21 cellular contexts compared by ENCODE assay signal in the genomic region with DNA sequence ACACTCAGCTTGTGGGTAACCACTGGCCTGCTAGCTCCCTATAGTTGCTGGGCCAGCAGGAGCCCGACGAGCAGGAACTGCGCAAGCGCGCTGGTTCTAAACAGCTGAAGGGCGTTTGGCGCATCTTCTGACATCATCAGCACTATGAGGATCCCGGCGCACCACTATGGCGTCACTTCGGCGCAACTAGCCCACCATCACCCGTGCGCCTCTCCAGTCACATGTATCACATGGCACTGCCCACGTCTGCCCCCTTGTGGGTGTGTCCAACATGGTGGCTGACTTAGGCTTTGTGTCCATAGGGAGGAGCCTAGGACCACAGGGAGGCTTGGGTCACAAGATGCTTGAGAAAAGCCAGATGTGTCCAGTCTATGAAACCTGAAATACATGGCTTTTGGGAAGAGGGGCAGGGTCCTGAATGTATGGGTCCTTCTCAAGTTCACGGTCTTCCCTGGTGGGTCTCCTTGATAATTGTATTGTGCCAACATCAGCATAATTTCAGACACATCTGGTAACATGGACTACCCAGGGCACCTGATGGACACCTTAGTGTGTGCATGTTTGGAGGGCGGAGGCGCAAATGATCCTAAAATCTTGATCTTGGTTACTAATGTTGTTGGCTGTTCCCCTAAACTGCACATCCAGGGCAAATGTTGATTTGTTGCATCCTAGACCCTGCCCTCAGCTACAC. TPM values are rescaled to one million over a fixed set of nuclear protein-coding genes. Genes with fewer than 3 reads are reported as not detected.
A peak's percentile ranks its signal among the peaks of the same experiment; 100 is the strongest.
DNase-seq lines count a peak whose midpoint lies in the region; ATAC-seq and TF ChIP-seq lines count a peak whose summit lies in the region.
"Had no signal": no experiment of that assay in that cellular context is flagged by ENCODE, and none has a peak within 500 bp of the region (broad histone marks: within the 10 kb centered on the region; RNA-seq: fewer than 3 reads in every experiment).

No MANE protein-coding gene starts in this region.

- CTCF ChIA-PET in IMR-90 (lab: Yijun Ruan, JAX) = no interaction called here

- H4K91ac ChIP-seq in IMR-90 (ENCODE audit: insufficient read depth, low read depth, low read length) = no peak overlapping the region

- H3K27me3 ChIP-seq in IMR-90 (ENCODE audit: control insufficient read depth, insufficient read depth, low read length) = no peaks in the 10 kb centered on the region
- H3K27me3 ChIP-seq: SJSA1, vagina had no signal

- H4K8ac ChIP-seq in IMR-90 (ENCODE audit: low read depth in 2 of 2, low read length in 2 of 2) = no peak overlapping the region

- no peak overlapping the region for H3K14ac ChIP-seq in IMR-90 (replicated peaks; ENCODE audit: low read depth, low read length)

- no peak overlapping the region for H2BK20ac ChIP-seq in IMR-90 (ENCODE audit: low read depth, low read length)

- intact Hi-C loops in IMR-90 (cut with micrococcal nuclease) = no loop called here

- H2AK9ac ChIP-seq in IMR-90 (replicated peaks; ENCODE audit: low read depth, low read length, poor library complexity) = no peak overlapping the region

- no peak overlapping the region for H2AK5ac ChIP-seq in IMR-90 (ENCODE audit: low read depth, low read length)

- POLR2A ChIA-PET in IMR-90 (lab: Charles Lee; ENCODE audit: unreplicated experiment) = no interaction called here

- H2BK120ac ChIP-seq in IMR-90 (ENCODE audit: low read depth, low read length) = no peak overlapping the region

- peak; percentile 53 for DNase-seq in COLO668 (lab: John Stamatoyannopoulos, UW; ENCODE audit: unreplicated experiment)
- no peak for DNase-seq in IMR-90
- no peak for DNase-seq in NCI-H510A treated with DMSO at 0.1 percent for 48 hours (lab: John Stamatoyannopoulos, UW)
- DNase-seq: activated naive CD4-positive, alpha-beta T cell treated with anti-CD3 and anti-CD28 coated beads, Interleukin-2, amount 10 ng/mL, durations not matched to agents 7 days and 5 days; gastrocnemius medialis; GF-D8; mesenchymal stem cell; NCI-H1436; stimulated activated CD4-positive, alpha-beta T cell treated with anti-CD3 and anti-CD28 coated beads, Interleukin-4, amount 100 ng/mL, for 1 hour had no signal

- no peaks in the 10 kb centered on the region for H4K20me1 ChIP-seq in IMR-90 (ENCODE audit: insufficient read depth, low read length)

- 95% methylated on average over 13 of the region's 18 CpGs; no CpG with 5 or more reads in 1 of the 2 experiments for WGBS in IMR-90 (ENCODE audit: extremely low coverage in 2 of 2, insufficient read length in 1 of 2), 2 experiments

- H3K79me1 ChIP-seq in IMR-90 (ENCODE audit: low read depth in 1 of 2, low read length in 2 of 2) = no peaks in the 10 kb centered on the region

- no peak for TF ChIP-seq POLR2A in IMR-90 (IDR thresholded peaks at IDR 0.05; ENCODE audit: low read depth, low read length)

- H2BK5ac ChIP-seq in IMR-90 (ENCODE audit: low read depth, low read length, poor library complexity, severe bottlenecking) = no peak overlapping the region

- in situ Hi-C loops in IMR-90 (cut with MboI; ENCODE audit: low sequenced_read_pairs) = no loop called here

- ATAC-seq in IMR-90 (ENCODE audit: low read depth) = no peak
- no peak for ATAC-seq in GM21529 (IDR thresholded peaks at IDR 0.05; ENCODE audit: unreplicated experiment)
- no peak for ATAC-seq in GM19452 (IDR thresholded peaks at IDR 0.05; ENCODE audit: unreplicated experiment)
- ATAC-seq in HG03108 (IDR thresholded peaks at IDR 0.05; ENCODE audit: unreplicated experiment) = no peak
- ATAC-seq: gastrocnemius medialis, sciatic nerve had no signal

- no peak overlapping the region for H2BK15ac ChIP-seq in IMR-90 (ENCODE audit: low read depth, low read length)

- no peak for TF ChIP-seq RAD21 in IMR-90 (IDR thresholded peaks at IDR 0.05; ENCODE audit: low read length)

- no peak overlapping the region for H3K4me3 ChIP-seq in IMR-90 (ENCODE audit: insufficient read depth, low read depth, low read length)
- H3K4me3 ChIP-seq: cardiac muscle cell, gastrocnemius medialis, SJSA1, vagina had no signal

- no peak overlapping the region for H4K5ac ChIP-seq in IMR-90 (ENCODE audit: low read depth, low read length)

- dilution Hi-C loops in IMR-90 (cut with HindIII; ENCODE audit: low sequenced_read_pairs, unreplicated experiment) = no loop called here

- peak overlapping the region; percentile 99 for H3K27ac ChIP-seq in 22Rv1
- H3K27ac ChIP-seq in IMR-90 (ENCODE audit: insufficient read depth, low read length) = no peak overlapping the region
- H3K27ac ChIP-seq in VCaP = peak overlapping the region; percentile 100
- H3K27ac ChIP-seq: cardiac muscle cell, gastrocnemius medialis, neutrophil, SJSA1, vagina had no signal

- no peak overlapping the region for H3K18ac ChIP-seq in IMR-90 (ENCODE audit: low read depth, low read length)

- H3K36me3 ChIP-seq in IMR-90 (ENCODE audit: control insufficient read depth, insufficient read depth, low read length) = no peaks in the 10 kb centered on the region
- H3K36me3 ChIP-seq: cardiac muscle cell, gastrocnemius medialis, neutrophil, SJSA1, vagina had no signal

- no peaks in the 10 kb centered on the region for H3K4me1 ChIP-seq in IMR-90 (ENCODE audit: control insufficient read depth, insufficient read depth, low read length)
- H3K4me1 ChIP-seq: gastrocnemius medialis, SJSA1, vagina had no signal

- H2AFZ ChIP-seq in IMR-90 (replicated peaks; ENCODE audit: low read length, poor library complexity) = no peak overlapping the region

- H3K4me2 ChIP-seq in IMR-90 (ENCODE audit: low read depth, low read length) = no peak overlapping the region

- BruUV-seq in IMR-90 (replicated peaks; lab: Mats Ljungman, UMichigan) = no TSS peak

- no peaks in the 10 kb centered on the region for H3K9me1 ChIP-seq in IMR-90 (ENCODE audit: insufficient read depth, low read length)

- H3K23ac ChIP-seq in IMR-90 (ENCODE audit: low read depth, low read length) = no peak overlapping the region

- TF ChIP-seq CTCF in 22Rv1 (IDR thresholded peaks at IDR 0.05) (peak; percentile 38), IMR-90 (conservative IDR thresholded peaks at IDR 0.05; ENCODE audit: low read depth, low read length) (no peak), VCaP (conservative IDR thresholded peaks at IDR 0.05) (no peak)

- no peak overlapping the region for H3K4ac ChIP-seq in IMR-90 (ENCODE audit: low read depth, low read length)

- no peak overlapping the region for H3K56ac ChIP-seq in IMR-90 (ENCODE audit: extremely low read depth, insufficient read depth, low read length)

- no peak overlapping the region for H3K9ac ChIP-seq in IMR-90 (ENCODE audit: low read depth, low read length)

- no peaks in the 10 kb centered on the region for H3K9me3 ChIP-seq in IMR-90 (ENCODE audit: control insufficient read depth, insufficient read depth, low read length)
- H3K9me3 ChIP-seq: gastrocnemius medialis, neutrophil, SJSA1, vagina had no signal

TF ChIP-seq in IMR-90, 13 proteins besides CTCF, POLR2A, EP300 and RAD21:
- TF ChIP-seq MAFK (IDR thresholded peaks at IDR 0.05; ENCODE audit: low read depth, low read length) (peak; percentile 65), MAZ (IDR thresholded peaks at IDR 0.05; ENCODE audit: borderline replicate concordance, low read depth, low read length) (no peak), CEBPB (IDR thresholded peaks at IDR 0.05; ENCODE audit: low read depth, low read length) (no peak), BHLHE40 (IDR thresholded peaks at IDR 0.05; ENCODE audit: low read depth, low read length) (no peak), CHD1 (IDR thresholded peaks at IDR 0.05; ENCODE audit: low read depth, low read length) (no peak)
- TF ChIP-seq, protein P1, sequence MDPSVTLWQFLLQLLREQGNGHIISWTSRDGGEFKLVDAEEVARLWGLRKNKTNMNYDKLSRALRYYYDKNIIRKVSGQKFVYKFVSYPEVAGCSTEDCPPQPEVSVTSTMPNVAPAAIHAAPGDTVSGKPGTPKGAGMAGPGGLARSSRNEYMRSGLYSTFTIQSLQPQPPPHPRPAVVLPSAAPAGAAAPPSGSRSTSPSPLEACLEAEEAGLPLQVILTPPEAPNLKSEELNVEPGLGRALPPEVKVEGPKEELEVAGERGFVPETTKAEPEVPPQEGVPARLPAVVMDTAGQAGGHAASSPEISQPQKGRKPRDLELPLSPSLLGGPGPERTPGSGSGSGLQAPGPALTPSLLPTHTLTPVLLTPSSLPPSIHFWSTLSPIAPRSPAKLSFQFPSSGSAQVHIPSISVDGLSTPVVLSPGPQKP (IDR thresholded peaks at IDR 0.05; ENCODE audit: borderline replicate concordance, low read depth, low read length) = no peak

RNA-seq across cellular contexts. Expression of gene KLK4, which starts 18.0 kb away (rescaled TPM):
- total RNA-seq in IMR-90 (2012; rRNA removed) = not detected in 2 replicates
- polyA plus RNA-seq in IMR-90 (2012; rRNA removed) = not detected in 2 replicates
- polyA plus RNA-seq in IMR-90 (2012; cell fraction: cytosol; rRNA removed) = not detected in 2 replicates
- not detected in 2 replicates for polyA plus RNA-seq in IMR-90 (2012; cell fraction: nucleus; rRNA removed; ENCODE audit: low replicate concordance)
- total RNA-seq: activated CD8-positive, alpha-beta memory T cell treated with anti-CD3 and anti-CD28 coated beads for 36 hours; cardiac muscle cell; gastrocnemius medialis; SJSA1; vagina had no signal
- polyA plus RNA-seq: cardiac muscle cell, CD14-positive monocyte had no signal

RNA-seq across cellular contexts. Expression of gene KLK2, which starts 20.0 kb away (rescaled TPM):
- not detected in 2 replicates for total RNA-seq in IMR-90 (2012; rRNA removed)
- not detected in 2 replicates for polyA plus RNA-seq in IMR-90 (2012; rRNA removed)
- 0.12 TPM in 1 of 2 replicates, not detected in the other for polyA plus RNA-seq in IMR-90 (2012; cell fraction: cytosol; rRNA removed)
- 0.19 TPM in 1 of 2 replicates, not detected in the other for polyA plus RNA-seq in IMR-90 (2012; cell fraction: nucleus; rRNA removed; ENCODE audit: low replicate concordance)
- total RNA-seq: activated CD8-positive, alpha-beta memory T cell treated with anti-CD3 and anti-CD28 coated beads for 36 hours; cardiac muscle cell; gastrocnemius medialis; sciatic nerve; SJSA1; vagina had no signal
- polyA plus RNA-seq: cardiac muscle cell, CD14-positive monocyte had no signal

RNA-seq across cellular contexts. Expression of gene KLK3, which starts 38.5 kb away (rescaled TPM):
- total RNA-seq in IMR-90 (2012; rRNA removed) = not detected in 2 replicates
- polyA plus RNA-seq in IMR-90 (2012; rRNA removed) = not detected in 2 replicates
- polyA plus RNA-seq in IMR-90 (2012; cell fraction: cytosol; rRNA removed) = not detected in 2 replicates
- not detected in 2 replicates for polyA plus RNA-seq in IMR-90 (2012; cell fraction: nucleus; rRNA removed; ENCODE audit: low replicate concordance)
- total RNA-seq: activated CD8-positive, alpha-beta memory T cell treated with anti-CD3 and anti-CD28 coated beads for 36 hours; cardiac muscle cell; gastrocnemius medialis; sciatic nerve; SJSA1; vagina had no signal
- polyA plus RNA-seq: cardiac muscle cell, CD14-positive monocyte had no signal

RNA-seq across cellular contexts. Expression of gene KLK5, which starts 59.6 kb away (rescaled TPM):
- total RNA-seq in IMR-90 (2012; rRNA removed) = not detected in 2 replicates
- polyA plus RNA-seq in IMR-90 (2012; rRNA removed) = not detected in 2 replicates
- not detected in 2 replicates for polyA plus RNA-seq in IMR-90 (2012; cell fraction: cytosol; rRNA removed)
- not detected in 2 replicates for polyA plus RNA-seq in IMR-90 (2012; cell fraction: nucleus; rRNA removed; ENCODE audit: low replicate concordance)
- total RNA-seq: activated CD8-positive, alpha-beta memory T cell treated with anti-CD3 and anti-CD28 coated beads for 36 hours; cardiac muscle cell; gastrocnemius medialis; sciatic nerve; SJSA1 had no signal
- polyA plus RNA-seq: cardiac muscle cell, CD14-positive monocyte had no signal

RNA-seq across cellular contexts. Expression of gene KLK15, which starts 59.8 kb away (rescaled TPM):
- total RNA-seq in IMR-90 (2012; rRNA removed) = not detected in 2 replicates
- polyA plus RNA-seq in IMR-90 (2012; rRNA removed) = not detected in 2 replicates
- polyA plus RNA-seq in IMR-90 (2012; cell fraction: cytosol; rRNA removed) = not detected in 2 replicates
- not detected in 2 replicates for polyA plus RNA-seq in IMR-90 (2012; cell fraction: nucleus; rRNA removed; ENCODE audit: low replicate concordance)
- total RNA-seq: activated CD8-positive, alpha-beta memory T cell treated with anti-CD3 and anti-CD28 coated beads for 36 hours; cardiac muscle cell; gastrocnemius medialis; sciatic nerve; SJSA1; vagina had no signal
- polyA plus RNA-seq: cardiac muscle cell, CD14-positive monocyte had no signal
